In genomic region chr2:167182403-167182802, GRCh38 we compare ENCODE assay signal across 29 cellular contexts.
"Had no signal": no experiment of that assay in that cellular context is flagged by ENCODE, and none has a peak within 500 bp of the region (broad histone marks: within the 10 kb centered on the region; RNA-seq: fewer than 3 reads in every experiment).

No MANE protein-coding gene starts in this region.

- FAIRE-seq: endometrium, endothelial cell of umbilical vein had no signal

- ATAC-seq: activated CD4-positive, CD25-positive, alpha-beta regulatory T cell treated with anti-CD3 and anti-CD28 coated beads, Interleukin-2, amount 50 U/mL, for 24 hours; activated CD8-positive, alpha-beta T cell treated with anti-CD3 and anti-CD28 coated beads for 36 hours; activated T-cell treated with anti-CD3 and anti-CD28 coated beads, Interleukin-2, amount 50 U/mL, for 4 hours; activated T-helper 17 cell treated with anti-CD3 and anti-CD28 coated beads, Interleukin-2, amount 50 U/mL, for 72 hours; body of pancreas; esophagus mucosa; heart left ventricle; T-helper 17 cell had no signal

- H3K9me3 ChIP-seq: body of pancreas, colonic mucosa, heart left ventricle had no signal

- DNase-seq: activated B cell treated with CpG ODN at 0.5 μM for 24 hours; activated CD4-positive, alpha-beta T cell treated with anti-CD3 and anti-CD28 coated beads for 48 hours; activated CD4-positive, alpha-beta T cell treated with anti-CD3 and anti-CD28 coated beads, Interleukin-2, amount 50 U/mL, for 1 hour; activated CD4-positive, alpha-beta T cell treated with anti-CD3 and anti-CD28 coated beads, Interleukin-2, amount 50 U/mL, for 48 hours; activated CD8-positive, alpha-beta memory T cell treated with anti-CD3 and anti-CD28 coated beads for 24 hours; activated CD8-positive, alpha-beta T cell treated with anti-CD3 and anti-CD28 coated beads for 36 hours; activated effector memory CD4-positive, alpha-beta T cell treated with Interleukin-2 at 50 U/mL for 16 hours; activated gamma-delta T cell treated with Interleukin-2 at 50 U/mL for 16 hours; activated naive CD4-positive, alpha-beta T cell treated with anti-CD3 and anti-CD28 coated beads, Interleukin-2, amount 50 U/mL, for 16 hours; activated naive CD4-positive, alpha-beta T cell treated with Interleukin-2 at 50 U/mL for 16 hours; activated T-cell treated with anti-CD3 and anti-CD28 coated beads, Interleukin-2, amount 50 U/mL, for 4 hours; amygdala; aorta; body of pancreas; caudate nucleus; cerebellar nuclear complex; colonic mucosa; effector CD8-positive, alpha-beta T cell; glutamatergic neuron; heart left ventricle; T-helper 1 cell; T-helper 17 cell; T1000; WERI-Rb-1 had no signal

- H3K27ac ChIP-seq: body of pancreas, colonic mucosa, heart left ventricle, WERI-Rb-1 had no signal

- H3K4me1 ChIP-seq: colonic mucosa had no signal

- H3K36me3 ChIP-seq: colonic mucosa, heart left ventricle, WERI-Rb-1 had no signal

- H3K4me3 ChIP-seq: body of pancreas, colonic mucosa, heart left ventricle had no signal

- H3K27me3 ChIP-seq: body of pancreas, colonic mucosa, heart left ventricle had no signal
